Comparison of ENCODE assay signal across 34 cellular contexts in the genomic region with DNA sequence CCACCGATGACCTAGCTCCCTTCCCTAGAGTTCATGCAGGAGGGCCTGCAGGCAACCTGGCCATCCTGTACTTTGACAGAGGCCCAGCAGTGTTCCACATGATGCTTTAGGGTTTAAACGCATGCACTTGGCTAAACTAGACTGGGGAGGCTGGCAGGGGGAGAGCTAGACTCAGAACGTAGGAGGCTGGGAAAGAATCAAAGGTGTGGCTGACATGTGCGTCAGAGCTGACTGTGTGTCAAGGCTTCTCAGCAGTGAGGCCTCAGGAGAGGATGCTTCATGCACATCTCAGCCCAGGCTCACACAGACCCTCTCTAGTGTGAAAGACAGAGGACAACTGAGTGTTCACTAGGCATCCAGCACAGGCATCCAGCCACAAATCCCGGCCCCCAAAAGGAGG.
"Had no signal": no experiment of that assay in that cellular context is flagged by ENCODE, and none has a peak within 500 bp of the region (broad histone marks: within the 10 kb centered on the region; RNA-seq: fewer than 3 reads in every experiment).

No MANE protein-coding gene starts in this region.

- H3K27me3 ChIP-seq: adrenal gland, body of pancreas, breast epithelium had no signal

- H3K4me2 ChIP-seq: PC-9 had no signal

- ATAC-seq: activated CD8-positive, alpha-beta T cell treated with anti-CD3 and anti-CD28 coated beads for 36 hours; activated T-cell treated with anti-CD3 and anti-CD28 coated beads, Interleukin-2, amount 50 U/mL, for 4 hours; body of pancreas had no signal

- H3K9me3 ChIP-seq: adrenal gland, body of pancreas, breast epithelium had no signal

- DNase-seq: activated CD4-positive, alpha-beta T cell treated with anti-CD3 and anti-CD28 coated beads for 1 hour; activated CD4-positive, alpha-beta T cell treated with anti-CD3 and anti-CD28 coated beads for 48 hours; activated CD4-positive, CD25-positive, alpha-beta regulatory T cell; activated CD8-positive, alpha-beta T cell treated with anti-CD3 and anti-CD28 coated beads for 36 hours; activated gamma-delta T cell treated with Interleukin-2 at 50 U/mL for 16 hours; activated naive CD4-positive, alpha-beta T cell treated with anti-CD3 and anti-CD28 coated beads, Interleukin-2, amount 50 U/mL, for 16 hours; activated naive CD8-positive, alpha-beta T cell treated with anti-CD3 and anti-CD28 coated beads, Interleukin-2, amount 10 ng/mL, durations not matched to agents 7 days and 5 days; activated T-cell treated with anti-CD3 and anti-CD28 coated beads for 4 hours; activated T-cell treated with anti-CD3 and anti-CD28 coated beads, Interleukin-2, amount 50 U/mL, for 4 hours; adrenal gland; body of pancreas; cerebellar nuclear complex; Kasumi-1; KG1; MM.1S; NCI-H1092 treated with DMSO at 0.1 percent for 48 hours; NCI-H1417; NCI-H146; NCI-H187; NCI-H2029 treated with DMSO at 0.1 percent for 48 hours; NCI-H2107; NCI-H2171; NCI-H510A; NCI-H526; NCI-H748 treated with DMSO at 0.1 percent for 48 hours; NK-92 treated with Interleukin-12 subunit alpha and Interleukin-12 subunit beta, amount 100 ng/mL, for 24 hours; PC-9; Right ventricle myocardium superior; SW 1271; T-helper 1 cell; T1000; WERI-Rb-1 had no signal

- H3K27ac ChIP-seq: adrenal gland, body of pancreas, breast epithelium, PC-9, WERI-Rb-1 had no signal

- H3K9me3 Mint-ChIP-seq: activated CD8-positive, alpha-beta T cell treated with anti-CD3 and anti-CD28 coated beads for 36 hours; activated naive CD8-positive, alpha-beta T cell treated with anti-CD3 and anti-CD28 coated beads, Interleukin-2, amount 10 ng/mL, durations not matched to agents 7 days and 5 days; activated T-cell treated with anti-CD3 and anti-CD28 coated beads, Interleukin-2, amount 50 U/mL, for 4 hours; activated T-helper 1 cell treated with anti-CD3 and anti-CD28 coated beads, Interleukin-12 subunit alpha, Interleukin-12 subunit beta, Interleukin-2, Interleukin-4 antibody, amounts not matched to agents 30 ng/mL and 10 ng/mL and 1 ng/mL, durations not matched to agents 14 hours and 24 hours and 36 hours had no signal

- H3K36me3 ChIP-seq: breast epithelium had no signal

- H2AFZ ChIP-seq: PC-9 had no signal

- H3K27me3 Mint-ChIP-seq: activated CD8-positive, alpha-beta T cell treated with anti-CD3 and anti-CD28 coated beads for 36 hours; activated naive CD8-positive, alpha-beta T cell treated with anti-CD3 and anti-CD28 coated beads, Interleukin-2, amount 10 ng/mL, durations not matched to agents 7 days and 5 days had no signal

- H3K4me3 Mint-ChIP-seq: activated CD8-positive, alpha-beta T cell treated with anti-CD3 and anti-CD28 coated beads for 36 hours; activated naive CD8-positive, alpha-beta T cell treated with anti-CD3 and anti-CD28 coated beads, Interleukin-2, amount 10 ng/mL, durations not matched to agents 7 days and 5 days; activated T-cell treated with anti-CD3 and anti-CD28 coated beads, Interleukin-2, amount 50 U/mL, for 4 hours; activated T-helper 1 cell treated with anti-CD3 and anti-CD28 coated beads, Interleukin-12 subunit alpha, Interleukin-12 subunit beta, Interleukin-2, Interleukin-4 antibody, amounts not matched to agents 30 ng/mL and 10 ng/mL and 1 ng/mL, durations not matched to agents 14 hours and 24 hours and 36 hours had no signal

- H3K27ac Mint-ChIP-seq: activated CD8-positive, alpha-beta T cell treated with anti-CD3 and anti-CD28 coated beads for 36 hours; activated naive CD8-positive, alpha-beta T cell treated with anti-CD3 and anti-CD28 coated beads, Interleukin-2, amount 10 ng/mL, durations not matched to agents 7 days and 5 days; activated T-helper 1 cell treated with anti-CD3 and anti-CD28 coated beads, Interleukin-12 subunit alpha, Interleukin-12 subunit beta, Interleukin-2, Interleukin-4 antibody, amounts not matched to agents 30 ng/mL and 10 ng/mL and 1 ng/mL, durations not matched to agents 14 hours and 24 hours and 36 hours had no signal

- H3K4me3 ChIP-seq: adrenal gland, body of pancreas, breast epithelium, PC-9 had no signal

- H3K4me1 ChIP-seq: adrenal gland, body of pancreas, breast epithelium had no signal
